ENCODE assay signal across 13 cellular contexts in the genomic region with DNA sequence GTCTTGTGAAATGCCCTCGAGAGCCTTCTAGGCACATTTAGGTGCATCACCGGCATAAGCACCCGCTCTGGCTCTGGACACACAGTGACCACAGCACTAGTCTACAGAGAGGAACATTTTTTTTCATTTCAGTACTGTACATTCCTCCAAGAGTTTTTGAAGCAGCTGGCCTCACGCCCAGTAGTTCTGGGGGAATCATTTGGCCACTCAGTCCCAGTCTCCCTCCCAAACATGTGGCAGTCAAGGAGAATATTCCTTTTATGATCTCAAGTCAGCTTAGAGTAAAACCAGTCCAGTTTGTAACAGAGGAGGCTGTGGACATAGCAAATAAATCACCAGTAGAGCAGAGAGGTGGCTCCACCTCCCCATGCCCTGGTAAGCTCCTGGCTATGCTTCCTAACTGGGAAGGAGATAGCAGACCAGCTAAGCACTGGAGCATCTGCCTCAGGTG. TPM values are rescaled to one million over a fixed set of nuclear protein-coding genes. Genes with fewer than 3 reads are reported as not detected.
DNase-seq lines count a peak whose midpoint lies in the region; ATAC-seq, FAIRE-seq and TF ChIP-seq lines count a peak whose summit lies in the region.
"Had no signal": no experiment of that assay in that cellular context is flagged by ENCODE, and none has a peak within 500 bp of the region (broad histone marks: within the 10 kb centered on the region; RNA-seq: fewer than 3 reads in every experiment).

No MANE protein-coding gene starts in this region.

- no peak overlapping the region for H3K27ac ChIP-seq in suprapubic skin

- no peaks in the 10 kb centered on the region for H3K27me3 ChIP-seq in suprapubic skin

- no peaks in the 10 kb centered on the region for H3K9me3 ChIP-seq in suprapubic skin

- TF ChIP-seq CTCF in cardiac fibroblast (IDR thresholded peaks at IDR 0.05; ENCODE audit: low read depth, low read length), result no peak
- TF ChIP-seq CTCF in suprapubic skin (IDR thresholded peaks at IDR 0.05), result no peak

- TF ChIP-seq EP300 in suprapubic skin (IDR thresholded peaks at IDR 0.05), result no peak

- no peaks in the 10 kb centered on the region for H3K36me3 ChIP-seq in suprapubic skin

- TF ChIP-seq POLR2A in suprapubic skin (IDR thresholded peaks at IDR 0.05), result no peak
- TF ChIP-seq POLR2A in H54 (IDR thresholded peaks at IDR 0.05; ENCODE audit: low read depth, low read length), result no peak

- no peak for FAIRE-seq in H54 (lab: Jason Lieb, UNC)
- FAIRE-seq: keratinocyte, RCC 7860 had no signal

- H3K4me3 ChIP-seq in cardiac fibroblast (replicated peaks in 1 of 2; ENCODE audit: low read depth in 2 of 2, low read length in 2 of 2) (no peak overlapping the region), suprapubic skin (no peak overlapping the region)

- DNase-seq in HCEC 1CT (peak; percentile 51), cardiac fibroblast (ENCODE audit: low read depth in 2 of 2) (peak; percentile 84 to 87), left lobe of liver (ENCODE audit: low spot score) (no peak), suprapubic skin (ENCODE audit: low spot score in 2 of 2) (peak; percentile 70 to 82), H54 (ENCODE audit: insufficient read length, low spot score) (no peak), H4 (ENCODE audit: low spot score) (no peak)
- no peak for DNase-seq in activated CD8-positive, alpha-beta memory T cell treated with anti-CD3 and anti-CD28 coated beads for 24 hours
- DNase-seq: activated gamma-delta T cell, NCI-H1930, retina had no signal

- ATAC-seq in left lobe of liver (peak; percentile 36), GM21526 (IDR thresholded peaks at IDR 0.05; ENCODE audit: low FRiP score, unreplicated experiment) (no peak)

- WGBS in suprapubic skin, result 31% methylated on average over 4 of the region's 4 CpGs

- peaks cover 19% of the 10 kb centered on the region for H3K4me1 ChIP-seq in suprapubic skin

RNA-seq across cellular contexts. Expression of gene KCNE4, which starts 48.1 kb away (rescaled TPM):
- total RNA-seq in left lobe of liver (1.2 TPM), suprapubic skin (1 to 10 TPM in 3 of 4 donors, under 1 TPM in 1; 0.64 to 2.4 (median 2.1) TPM)
- 2.4 and 2.8 TPM in 2 replicates for total RNA-seq in H4 (2014; rRNA removed; shearing (Covaris generic))

Comparison
In these comparisons a context has a peak if more than half of its experiments do, and no peak if none do; other contexts are left out.
1. DNase-seq: peak in HCEC 1CT (single experiment), cardiac fibroblast (2 of 2) and suprapubic skin (2 of 2); none in left lobe of liver (single experiment), H54 (single experiment), H4 (single experiment) and activated CD8-positive, alpha-beta memory T cell treated with anti-CD3 and anti-CD28 coated beads for 24 hours (single experiment).